16 cellular contexts compared by ENCODE assay signal in the genomic region with DNA sequence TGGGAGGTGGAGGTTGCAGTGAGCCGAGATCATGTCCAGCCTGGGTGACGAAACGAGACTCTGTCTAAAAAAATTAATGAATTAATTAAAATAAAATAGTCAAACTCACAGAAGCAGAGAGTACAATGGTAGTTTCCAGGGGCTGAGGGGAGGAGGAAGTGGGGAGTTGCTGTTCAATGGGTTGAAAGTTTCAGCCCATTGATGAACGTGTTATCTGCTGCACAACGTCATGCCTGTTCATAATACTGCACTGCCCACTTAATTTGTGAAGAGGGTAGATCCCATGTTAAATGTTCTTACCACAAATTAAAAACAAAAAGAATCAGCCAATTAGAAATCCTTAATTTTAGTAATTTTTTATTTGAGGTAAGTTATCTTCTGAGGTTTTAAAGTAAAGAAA. TPM values are rescaled to one million over a fixed set of nuclear protein-coding genes. Genes with fewer than 3 reads are reported as not detected.
DNase-seq lines count a peak whose midpoint lies in the region; ATAC-seq and TF ChIP-seq lines count a peak whose summit lies in the region.
"Had no signal": no experiment of that assay in that cellular context is flagged by ENCODE, and none has a peak within 500 bp of the region (broad histone marks: within the 10 kb centered on the region; RNA-seq: fewer than 3 reads in every experiment).

No MANE protein-coding gene starts in this region.

- no peaks in the 10 kb centered on the region for H3K36me3 ChIP-seq in CD8-positive, alpha-beta memory T cell (ENCODE audit: insufficient read depth, low read length)
- H3K36me3 ChIP-seq: breast epithelium had no signal

- no peaks in the 10 kb centered on the region for H3K36me3 Mint-ChIP-seq in activated naive CD8-positive, alpha-beta T cell treated with anti-CD3 and anti-CD28 coated beads, Interleukin-2, amount 10 ng/mL, durations not matched to agents 7 days and 5 days
- peaks cover 0 to 4% (median 2%) of the 10 kb centered on the region in 3 donors for H3K36me3 Mint-ChIP-seq in CD8-positive, alpha-beta memory T cell

- H3K9me3 ChIP-seq in CD8-positive, alpha-beta memory T cell (ENCODE audit: low read length): no peaks in the 10 kb centered on the region
- H3K9me3 ChIP-seq: breast epithelium had no signal

- TF ChIP-seq CTCF in GM12864 (IDR thresholded peaks at IDR 0.05; ENCODE audit: low read depth, low read length, missing control alignments): no peak

- DNase-seq in GM12864 (ENCODE audit: low read depth) (no peak), hippocampal formation (lab: John Stamatoyannopoulos, UW) (no peak), NCI-H69 (lab: John Stamatoyannopoulos, UW) (no peak)
- DNase-seq in activated naive CD8-positive, alpha-beta T cell treated with anti-CD3 and anti-CD28 coated beads, Interleukin-2, amount 10 ng/mL, durations not matched to agents 7 days and 5 days: no peak
- DNase-seq in CD8-positive, alpha-beta memory T cell: no peak
- DNase-seq: activated CD4-positive, alpha-beta T cell treated with anti-CD3 and anti-CD28 coated beads, Interleukin-2, amount 50 U/mL, for 1 hour; activated gamma-delta T cell treated with Interleukin-2 at 50 U/mL for 16 hours; DMS153; NCI-H1092; NCI-H226; stimulated activated CD4-positive, alpha-beta T cell treated with anti-CD3 and anti-CD28 coated beads, Interleukin-2, amount 100 ng/mL, for 24 hours had no signal

- H3K9me3 Mint-ChIP-seq in activated naive CD8-positive, alpha-beta T cell treated with anti-CD3 and anti-CD28 coated beads, Interleukin-2, amount 10 ng/mL, durations not matched to agents 7 days and 5 days: no peaks in the 10 kb centered on the region
- H3K9me3 Mint-ChIP-seq in CD8-positive, alpha-beta memory T cell: no peaks in the 10 kb centered on the region

- H3K4me1 Mint-ChIP-seq in activated naive CD8-positive, alpha-beta T cell treated with anti-CD3 and anti-CD28 coated beads, Interleukin-2, amount 10 ng/mL, durations not matched to agents 7 days and 5 days: peaks cover 11% of the 10 kb centered on the region
- peaks cover 5 to 14% (median 10%) of the 10 kb centered on the region in 3 donors for H3K4me1 Mint-ChIP-seq in CD8-positive, alpha-beta memory T cell

- no peaks in the 10 kb centered on the region for H3K27me3 Mint-ChIP-seq in activated naive CD8-positive, alpha-beta T cell treated with anti-CD3 and anti-CD28 coated beads, Interleukin-2, amount 10 ng/mL, durations not matched to agents 7 days and 5 days
- no peaks in the 10 kb centered on the region for H3K27me3 Mint-ChIP-seq in CD8-positive, alpha-beta memory T cell

- no peak overlapping the region for H3K27ac ChIP-seq in CD8-positive, alpha-beta memory T cell (ENCODE audit: low read depth, low read length)
- H3K27ac ChIP-seq: breast epithelium had no signal

- peak overlapping the region; percentile 32; the same call in 1 of the 2 replicates for H3K4me3 ChIP-seq in GM12864 (ENCODE audit: low read depth, low read length)
- no peak overlapping the region for H3K4me3 ChIP-seq in CD8-positive, alpha-beta memory T cell (ENCODE audit: low read length)
- H3K4me3 ChIP-seq: breast epithelium had no signal

- H3K27me3 ChIP-seq in CD8-positive, alpha-beta memory T cell (ENCODE audit: insufficient read depth, low read length, poor library complexity, severe bottlenecking): no peaks in the 10 kb centered on the region
- H3K27me3 ChIP-seq: breast epithelium had no signal

- POLR2A ChIA-PET in activated naive CD8-positive, alpha-beta T cell treated with anti-CD3 and anti-CD28 coated beads, Interleukin-2, amount 10 ng/mL, durations not matched to agents 7 days and 5 days (lab: Charles Lee): interaction anchor here (1.6 kb wide), 1 partner anchor 17 kb away, joined by 6 read pairs; a partner anchor contains a TSS
- POLR2A ChIA-PET in CD8-positive, alpha-beta memory T cell (lab: Charles Lee): no interaction called here

- peak; percentile 47 for ATAC-seq in GM19372 (IDR thresholded peaks at IDR 0.05; ENCODE audit: low read depth, unreplicated experiment)
- ATAC-seq in HG03064 (IDR thresholded peaks at IDR 0.05; ENCODE audit: low read depth, unreplicated experiment): peak; percentile 51
- no peak for ATAC-seq in activated naive CD8-positive, alpha-beta T cell treated with anti-CD3 and anti-CD28 coated beads, Interleukin-2, amount 10 ng/mL, durations not matched to agents 7 days and 5 days (ENCODE audit: low read depth)
- no peak for ATAC-seq in GM19324 (IDR thresholded peaks at IDR 0.05; ENCODE audit: low FRiP score, unreplicated experiment)
- ATAC-seq: Panc1 had no signal

- H3K27ac Mint-ChIP-seq in activated naive CD8-positive, alpha-beta T cell treated with anti-CD3 and anti-CD28 coated beads, Interleukin-2, amount 10 ng/mL, durations not matched to agents 7 days and 5 days: peak overlapping the region; percentile 67
- no peak overlapping the region for H3K27ac Mint-ChIP-seq in CD8-positive, alpha-beta memory T cell

- H3K4me3 Mint-ChIP-seq in activated naive CD8-positive, alpha-beta T cell treated with anti-CD3 and anti-CD28 coated beads, Interleukin-2, amount 10 ng/mL, durations not matched to agents 7 days and 5 days: peak overlapping the region; percentile 69
- H3K4me3 Mint-ChIP-seq in CD8-positive, alpha-beta memory T cell: peak overlapping the region in 2 of 7 donors; percentile 4 to 14

- no peaks in the 10 kb centered on the region for H3K4me1 ChIP-seq in CD8-positive, alpha-beta memory T cell (ENCODE audit: insufficient read depth, low read length)
- H3K4me1 ChIP-seq: breast epithelium had no signal

- CTCF ChIA-PET in CD8-positive, alpha-beta memory T cell (lab: Charles Lee): interaction anchor here (1.7 kb wide), 1 partner anchor 17 kb away, joined by 4 read pairs; a partner anchor contains a TSS

RNA-seq across cellular contexts. Expression of a gene that starts 16.4 kb away (rescaled TPM):
- 10 to 100 TPM; 43.0 to 48.9 TPM for total RNA-seq in activated naive CD8-positive, alpha-beta T cell treated with anti-CD3 and anti-CD28 coated beads, Interleukin-2, amount 10 ng/mL, durations not matched to agents 7 days and 5 days
- 10 to 100 TPM; 40.4 to 41.9 TPM for total RNA-seq in CD8-positive, alpha-beta memory T cell
- 32.6 TPM for polyA plus RNA-seq in CD8-positive, alpha-beta memory T cell

Comparison
In these comparisons a context has a peak if more than half of its experiments do, and no peak if none do; other contexts are left out.
1. ATAC-seq: peak in GM19372 (single experiment) and HG03064 (single experiment); none in activated naive CD8-positive, alpha-beta T cell treated with anti-CD3 and anti-CD28 coated beads, Interleukin-2, amount 10 ng/mL, durations not matched to agents 7 days and 5 days (single experiment) and GM19324 (single experiment).